In genomic region chr11:16784097-16784496, GRCh38 we compare ENCODE assay signal across 21 cellular contexts. TPM values are rescaled to one million over a fixed set of nuclear protein-coding genes. Genes with fewer than 3 reads are reported as not detected.
A peak's percentile ranks its signal among the peaks of the same experiment; 100 is the strongest.
DNase-seq lines count a peak whose midpoint lies in the region; ATAC-seq, FAIRE-seq and TF ChIP-seq lines count a peak whose summit lies in the region.
"Had no signal": no experiment of that assay in that cellular context is flagged by ENCODE, and none has a peak within 500 bp of the region (broad histone marks: within the 10 kb centered on the region; RNA-seq: fewer than 3 reads in every experiment).

No MANE protein-coding gene starts in this region.

- H3K23ac ChIP-seq in H1 (ENCODE audit: insufficient read length) = no peak overlapping the region

- peaks cover 21% of the 10 kb centered on the region for H3K36me3 ChIP-seq in HAP-1 (replicated peaks)
- no peaks in the 10 kb centered on the region for H3K36me3 ChIP-seq in H1 (ENCODE audit: control insufficient read depth in 2 of 4, insufficient read depth in 4 of 4, low read length in 3 of 4)
- H3K36me3 ChIP-seq: BLaER1 treated with 17β-estradiol and CSF1 and Interleukin-3, amounts not matched to agents 10 nM and 100 nM had no signal

- H3K27ac ChIP-seq in H1 (ENCODE audit: low read depth, low read length) = no peak overlapping the region
- H3K27ac ChIP-seq: BLaER1 treated with 17β-estradiol and CSF1 and Interleukin-3, amounts not matched to agents 10 nM and 100 nM; GM23248 had no signal

- no peak overlapping the region for H2BK20ac ChIP-seq in H1 (ENCODE audit: low read length)

- POLR2A ChIA-PET in H1 (lab: Charles Lee; ENCODE audit: partially characterized antibody) = interaction anchor here (1.3 to 3.1 kb wide), 4 partner anchors 18 to 293 kb away, joined by 4 to 11 read pairs (median 4); partner anchors contain the start of genes C11orf58 and RPS13

- H3K9ac ChIP-seq in H1 (replicated peaks in 1 of 4; ENCODE audit: extremely low read depth in 1 of 4, low read depth in 3 of 4, low read length in 3 of 4) = no peak overlapping the region
- H3K9ac ChIP-seq: BLaER1 treated with 17β-estradiol and CSF1 and Interleukin-3, amounts not matched to agents 10 nM and 100 nM; GM23248 had no signal

- TF ChIP-seq RAD21 in H1 (IDR thresholded peaks at IDR 0.05 in 1 of 2, conservative IDR thresholded peaks at IDR 0.05 in 1 of 2; ENCODE audit: low read depth in 2 of 2, low read length in 2 of 2) = no peak

- H3K4me3 ChIP-seq in HAP-1 (no peak overlapping the region), H1 (ENCODE audit: extremely low read depth in 1 of 4, insufficient read depth in 2 of 4, low read depth in 3 of 4, low read length in 4 of 4) (no peak overlapping the region)
- H3K4me3 ChIP-seq: BLaER1 treated with 17β-estradiol and CSF1 and Interleukin-3, amounts not matched to agents 10 nM and 100 nM; GM23248 had no signal

- H3K4me1 ChIP-seq in HAP-1 (peaks cover 20% of the 10 kb centered on the region), H1 (replicated peaks in 1 of 4; ENCODE audit: control insufficient read depth in 3 of 4, insufficient read depth in 4 of 4, low read length in 3 of 4) (no peaks in the 10 kb centered on the region; a peak in 1 of 7 replicates)

- H3K23me2 ChIP-seq in H1 (ENCODE audit: low read depth, low read length) = peaks cover 3% of the 10 kb centered on the region; the same call in 1 of the 2 replicates

- H3K18ac ChIP-seq in H1 (ENCODE audit: extremely low read depth, low read length) = no peak overlapping the region

- no peak for FAIRE-seq in H1 (lab: Jason Lieb, UNC)
- FAIRE-seq: G401.6 had no signal

- no peaks in the 10 kb centered on the region for H3K79me2 ChIP-seq in H1 (ENCODE audit: control insufficient read depth in 1 of 2, insufficient read depth in 2 of 2, low read length in 2 of 2)

- H4K8ac ChIP-seq in H1 (ENCODE audit: extremely low read depth, insufficient read depth, low read length) = no peak overlapping the region

- H3K79me1 ChIP-seq in H1 (ENCODE audit: low read depth, low read length) = no peaks in the 10 kb centered on the region

- H3K4me2 ChIP-seq in H1 (ENCODE audit: insufficient read depth in 1 of 2, low read depth in 2 of 2, low read length in 2 of 2) = no peak overlapping the region

- H4K5ac ChIP-seq in H1 (ENCODE audit: insufficient read length, low read depth, low read length) = no peak overlapping the region

- DNase-seq in HAP-1 (ENCODE audit: low spot score in 2 of 2) (peak; percentile 69 to 77), NCI-H2227 (lab: John Stamatoyannopoulos, UW; ENCODE audit: unreplicated experiment) (peak; percentile 38), H1 (ENCODE audit: low read depth in 1 of 2, low spot score in 2 of 2) (no peak), retina (peak; percentile 40)
- no peak for DNase-seq in activated CD4-positive, alpha-beta T cell treated with anti-CD3 and anti-CD28 coated beads, Interleukin-2, amount 50 U/mL, for 1 hour
- DNase-seq: DND-41, GM23248, IMR-90, Karpas-422, NCI-H1417 treated with DMSO at 0.1 percent for 48 hours, NCI-H2029, NCI-H510A, NCI-H748 treated with DMSO at 0.1 percent for 48 hours, SHP77, T-helper 1 cell had no signal

- no peaks in the 10 kb centered on the region for H3K9me3 ChIP-seq in HAP-1
- H3K9me3 ChIP-seq in H1 (ENCODE audit: insufficient read depth in 2 of 2, low read depth in 1 of 2, low read length in 1 of 2) = no peaks in the 10 kb centered on the region
- H3K9me3 ChIP-seq: BLaER1 treated with 17β-estradiol and CSF1 and Interleukin-3, amounts not matched to agents 10 nM and 100 nM had no signal

- TF ChIP-seq CTCF in H1 (IDR thresholded peaks at IDR 0.05; ENCODE audit: control extremely low read depth in 1 of 3, insufficient read depth in 1 of 3, low read depth in 1 of 3, low read length in 3 of 3) = no peak

- TF ChIP-seq EP300 in H1 (IDR thresholded peaks at IDR 0.05; ENCODE audit: borderline replicate concordance in 1 of 2, low read depth in 2 of 2, low read length in 2 of 2) = no peak

- H3K4ac ChIP-seq in H1 (replicated peaks; ENCODE audit: insufficient read length, low read depth, low read length) = no peak overlapping the region

- 90% methylated on average over 2 of the region's 2 CpGs; no CpG with 5 or more reads in 1 of the 2 experiments for WGBS in H1 (ENCODE audit: extremely low coverage in 1 of 2, insufficient coverage in 1 of 2, insufficient read length in 1 of 2, insufficient replicate concordance in 2 of 2, low coverage in 1 of 2, low lambda C conversion rate in 2 of 2, missing lambda C conversion rate in 1 of 2), 2 experiments

- H4K20me1 ChIP-seq in H1 (replicated peaks in 1 of 2; ENCODE audit: control insufficient read depth in 1 of 2, insufficient read depth in 2 of 2, low read length in 2 of 2) = peaks cover 3 to 4% of the 10 kb centered on the region in 2 experiments
- H4K20me1 ChIP-seq: BLaER1 treated with 17β-estradiol and CSF1 and Interleukin-3, amounts not matched to agents 10 nM and 100 nM had no signal

- no peak overlapping the region for H2BK15ac ChIP-seq in H1 (ENCODE audit: low read length)

- no peak overlapping the region for H3K14ac ChIP-seq in H1 (ENCODE audit: insufficient read length)

- no peak overlapping the region for H2AK5ac ChIP-seq in H1 (ENCODE audit: low read depth, low read length)

- H3K27me3 ChIP-seq in HAP-1 (ENCODE audit: low read depth) (no peaks in the 10 kb centered on the region), H1 (replicated peaks in 1 of 4; ENCODE audit: control insufficient read depth in 3 of 4, extremely low read depth in 1 of 4, insufficient read depth in 3 of 4, low read length in 3 of 4) (no peaks in the 10 kb centered on the region)
- H3K27me3 ChIP-seq: BLaER1 treated with 17β-estradiol and CSF1 and Interleukin-3, amounts not matched to agents 10 nM and 100 nM had no signal

- peak overlapping the region; percentile 17 for H3K56ac ChIP-seq in H1 (replicated peaks; ENCODE audit: insufficient read length, low read depth, low read length)

- H4K91ac ChIP-seq in H1 (replicated peaks; ENCODE audit: insufficient read length, low read length) = no peak overlapping the region

- TF ChIP-seq POLR2A in H1 (IDR thresholded peaks at IDR 0.05; ENCODE audit: control extremely low read depth in 1 of 2, low read depth in 2 of 2, low read length in 2 of 2) = no peak

- H2BK5ac ChIP-seq in H1 (ENCODE audit: low read depth, low read length) = no peak overlapping the region

- no peak overlapping the region for H2BK12ac ChIP-seq in H1 (ENCODE audit: low read depth, low read length)

- ATAC-seq in HG02973 (IDR thresholded peaks at IDR 0.05; ENCODE audit: unreplicated experiment) = no peak
- no peak for ATAC-seq in HG03442 (IDR thresholded peaks at IDR 0.05; ENCODE audit: unreplicated experiment)
- no peak for ATAC-seq in HG02759 (IDR thresholded peaks at IDR 0.05; ENCODE audit: unreplicated experiment)
- ATAC-seq: HCT116 had no signal

- in situ Hi-C loops in HAP-1 (cut with MboI; ENCODE audit: low sequenced_read_pairs) = loop anchor here (10.0 kb wide), 1 partner anchor 281 kb away; no protein-coding TSS in a partner anchor

- no peak overlapping the region for H2AFZ ChIP-seq in H1 (ENCODE audit: low read length)
- H2AFZ ChIP-seq: GM23248 had no signal

- CTCF ChIA-PET in H1 (lab: Charles Lee; ENCODE audit: partially characterized antibody) = interaction anchor here (0.8 to 10.7 kb wide), 22 partner anchors 9 to 892 kb away, joined by 3 to 119 read pairs (median 8); no protein-coding TSS in a partner anchor

- H2BK120ac ChIP-seq in H1 (replicated peaks; ENCODE audit: low read depth, low read length) = no peak overlapping the region

TF ChIP-seq in H1, 55 proteins besides CTCF, POLR2A, EP300 and RAD21:
- TF ChIP-seq TEAD4 (IDR thresholded peaks at IDR 0.05; ENCODE audit: low read depth, low read length) (no peak), RBBP5 (IDR thresholded peaks at IDR 0.05; ENCODE audit: borderline replicate concordance, low read depth, low read length) (no peak), SRF (IDR thresholded peaks at IDR 0.05; ENCODE audit: low read depth, low read length) (no peak), SAP30 (IDR thresholded peaks at IDR 0.05; ENCODE audit: insufficient read depth, insufficient replicate concordance, low read length) (no peak), TBP (IDR thresholded peaks at IDR 0.05; ENCODE audit: low read depth, low read length) (no peak), JUN (IDR thresholded peaks at IDR 0.05; ENCODE audit: low read depth, low read length) (no peak), KDM1A (IDR thresholded peaks at IDR 0.05; ENCODE audit: borderline replicate concordance, low read length) (no peak), SIRT6 (IDR thresholded peaks at IDR 0.05; ENCODE audit: low read length) (no peak), FOSL1 (IDR thresholded peaks at IDR 0.05; ENCODE audit: insufficient read depth, low read depth, low read length) (no peak), CBX5 (IDR thresholded peaks at IDR 0.05; ENCODE audit: low read depth, low read length) (no peak), CTBP2 (IDR thresholded peaks at IDR 0.05; ENCODE audit: borderline replicate concordance, insufficient read depth, insufficient read length, low read length) (no peak), GABPA (IDR thresholded peaks at IDR 0.05; ENCODE audit: borderline replicate concordance, insufficient read depth, low read length) (no peak), SIN3A (conservative IDR thresholded peaks at IDR 0.05 in 1 of 2, IDR thresholded peaks at IDR 0.05 in 1 of 2; ENCODE audit: low read depth in 1 of 2, low read length in 2 of 2) (no peak)

RNA-seq across cellular contexts. Expression of gene C11orf58, which starts 45.6 kb away (rescaled TPM):
- 161 and 181 TPM in 2 replicates for total RNA-seq in H1 (2021; fragmentation: NEBNext Ultra II Directional; extraction: Animal tissue kit (Norgen Biotek cat#: 25700))
- 67.4 and 70.7 TPM in 2 replicates for polyA plus RNA-seq in H1 (2011; rRNA removed)
- polyA plus RNA-seq in H1 (2011; cell fraction: cytosol; rRNA removed) = 181 TPM
- 41.0 TPM for polyA plus RNA-seq in H1 (2011; cell fraction: nucleus; rRNA removed)
- polyA plus RNA-seq in H1 (2012, experiment 1 of 2) = 228 to 336 TPM (median 257 TPM) in 4 replicates
- 25.3 TPM for polyA plus RNA-seq in H1 (2012, experiment 2 of 2)
- 125 TPM for polyA plus RNA-seq in H1 (2013, experiment 1 of 2)
- polyA plus RNA-seq in H1 (2013, experiment 2 of 2) = 113 TPM
- polyA minus RNA-seq in H1 (2011; rRNA and poly(A)+ RNA removed) = 35.3 and 53.0 TPM in 2 replicates
- polyA minus RNA-seq in H1 (2011; cell fraction: cytosol; rRNA and poly(A)+ RNA removed) = 128 TPM
- polyA minus RNA-seq in H1 (2011; cell fraction: nucleus; rRNA and poly(A)+ RNA removed) = 70.9 TPM

Comparison
In these comparisons a context has a peak if more than half of its experiments do, and no peak if none do; other contexts are left out.
1. DNase-seq: peak in HAP-1 (2 of 2), NCI-H2227 (single experiment) and retina (single experiment); none in H1 (0 of 2) and activated CD4-positive, alpha-beta T cell treated with anti-CD3 and anti-CD28 coated beads, Interleukin-2, amount 50 U/mL, for 1 hour (single experiment).